ENCODE assay signal across 8 cellular contexts in genomic region chr6:42563697-42564495, GRCh38. TPM values are rescaled to one million over a fixed set of nuclear protein-coding genes. Genes with fewer than 3 reads are reported as not detected.
A peak's percentile ranks its signal among the peaks of the same experiment; 100 is the strongest.
DNase-seq lines count a peak whose midpoint lies in the region; FAIRE-seq and TF ChIP-seq lines count a peak whose summit lies in the region.

UBR2 (plus strand) TSS chr6:42564029; CDS start chr6:42564320, 291 bp downstream.

- no peak within 1 kb of the TSS for H4K91ac ChIP-seq in H9 (ENCODE audit: insufficient read length, low read depth, low read length)

- H3K9me3 ChIP-seq in H9 (ENCODE audit: control insufficient read depth, low read depth, low read length) (no peaks in the 10 kb centered on the region), MG63 (no peaks in the 10 kb centered on the region)

- H2BK5ac ChIP-seq in H9 (ENCODE audit: insufficient read length, low read length): peak within 1 kb of the TSS; percentile 48

- no peaks in the 10 kb centered on the region for H3K4me1 ChIP-seq in H9 (ENCODE audit: insufficient read depth, low read length)

- H3K27ac ChIP-seq in H9 (ENCODE audit: insufficient read length, low read depth, low read length): peak within 1 kb of the TSS; percentile 36

- no peak within 1 kb of the TSS for H2BK120ac ChIP-seq in H9 (ENCODE audit: low read depth, low read length, poor library complexity, severe bottlenecking)

- H3K27ac Mint-ChIP-seq in H9: peak within 1 kb of the TSS; percentile 87 to 98 (median 90)
- H3K27ac Mint-ChIP-seq in nephron: peak within 1 kb of the TSS; percentile 89 to 99 (median 97)
- H3K27ac Mint-ChIP-seq in stimulated activated naive CD8-positive, alpha-beta T cell treated with anti-CD3 and anti-CD28 coated beads, Interleukin-15, Interleukin-2, amounts not matched to agents 100 ng/mL and 50 ng/mL, for 24 hours: peak within 1 kb of the TSS; percentile 90

- no peaks in the 10 kb centered on the region for H3K27me3 Mint-ChIP-seq in H9 (ENCODE audit: low read depth)
- H3K27me3 Mint-ChIP-seq in nephron (ENCODE audit: low read depth): no peaks in the 10 kb centered on the region
- H3K27me3 Mint-ChIP-seq in stimulated activated naive CD8-positive, alpha-beta T cell treated with anti-CD3 and anti-CD28 coated beads, Interleukin-15, Interleukin-2, amounts not matched to agents 100 ng/mL and 50 ng/mL, for 24 hours: no peaks in the 10 kb centered on the region

- peak within 1 kb of the TSS; percentile 95 to 96 for H3K4me3 Mint-ChIP-seq in H9
- peak within 1 kb of the TSS; percentile 96 to 99 (median 96) for H3K4me3 Mint-ChIP-seq in nephron
- peak within 1 kb of the TSS; percentile 96 for H3K4me3 Mint-ChIP-seq in stimulated activated naive CD8-positive, alpha-beta T cell treated with anti-CD3 and anti-CD28 coated beads, Interleukin-15, Interleukin-2, amounts not matched to agents 100 ng/mL and 50 ng/mL, for 24 hours

- H3K4me3 ChIP-seq in MG63: peak within 1 kb of the TSS; percentile 78
- peak within 1 kb of the TSS; percentile 99 for H3K4me3 ChIP-seq in fibroblast of the aortic adventitia (ENCODE audit: low read depth, low read length)

- H4K5ac ChIP-seq in H9 (ENCODE audit: insufficient read length, low read depth, low read length): no peak within 1 kb of the TSS

- H3K79me1 ChIP-seq in H9 (ENCODE audit: insufficient read depth, low read depth, low read length, poor library complexity, severe bottlenecking): no peaks in the 10 kb centered on the region

- H3K27me3 ChIP-seq in H9 (ENCODE audit: insufficient read depth, low read length) (no peaks in the 10 kb centered on the region), MG63 (no peaks in the 10 kb centered on the region)

- peaks cover 9% of the 10 kb centered on the region; the same call in 1 of the 2 replicates for H3K79me2 ChIP-seq in H9 (ENCODE audit: insufficient read depth, low read length)

- no peak within 1 kb of the TSS for H3K4ac ChIP-seq in H9 (ENCODE audit: low read depth, low read length)

- H3K36me3 Mint-ChIP-seq in H9 (ENCODE audit: insufficient read depth in 1 of 3, low read depth in 3 of 3): peaks cover 0 to 19% (median 11%) of the 10 kb centered on the region in 3 experiments; a peak in 5 of 7 replicates
- peaks cover 15% of the 10 kb centered on the region for H3K36me3 Mint-ChIP-seq in nephron (ENCODE audit: low read depth)
- H3K36me3 Mint-ChIP-seq in stimulated activated naive CD8-positive, alpha-beta T cell treated with anti-CD3 and anti-CD28 coated beads, Interleukin-15, Interleukin-2, amounts not matched to agents 100 ng/mL and 50 ng/mL, for 24 hours (ENCODE audit: low read depth): peaks cover 24% of the 10 kb centered on the region

- H4K8ac ChIP-seq in H9 (replicated peaks; ENCODE audit: insufficient read length, low read depth, low read length): no peak within 1 kb of the TSS

- H3K23me2 ChIP-seq in H9 (ENCODE audit: insufficient read length, low read depth, low read length, poor library complexity, severe bottlenecking): peaks cover 10% of the 10 kb centered on the region

- no peak within 1 kb of the TSS for H2BK12ac ChIP-seq in H9 (ENCODE audit: insufficient read length, low read depth, low read length)

- H2AK5ac ChIP-seq in H9 (ENCODE audit: insufficient read length, low read length): no peak within 1 kb of the TSS

- DNase-seq in H9 (peak; percentile 98), MG63 (peak; percentile 94), SHP77 treated with DMSO at 0.1 percent for 48 hours (lab: John Stamatoyannopoulos, UW) (peak; percentile 97), fibroblast of the aortic adventitia (ENCODE audit: low read depth) (peak; percentile 99)
- DNase-seq in activated effector memory CD4-positive, alpha-beta T cell treated with anti-CD3 and anti-CD28 coated beads, Interleukin-2, amount 50 U/mL, for 16 hours: peak; percentile 97

- no peak within 1 kb of the TSS for H3K56ac ChIP-seq in H9 (ENCODE audit: insufficient read length, low read depth, low read length)

- TF ChIP-seq CTCF in H9 (conservative IDR thresholded peaks at IDR 0.05): peak; percentile 82
- TF ChIP-seq CTCF in fibroblast of the aortic adventitia (IDR thresholded peaks at IDR 0.05; ENCODE audit: insufficient read depth, low read length): peak; percentile 1
- peak; percentile 35 to 70 (median 43) for TF ChIP-seq CTCF in nephron (IDR thresholded peaks at IDR 0.05; ENCODE audit: unreplicated experiment in 3 of 3)

- H4K20me1 ChIP-seq in H9 (ENCODE audit: control insufficient read depth, insufficient read depth, insufficient read length): no peaks in the 10 kb centered on the region

- H3K14ac ChIP-seq in H9 (ENCODE audit: insufficient read depth, low read length): peak within 1 kb of the TSS; percentile 91

- no peaks in the 10 kb centered on the region; the same call in none of the 2 replicates for H3K36me3 ChIP-seq in MG63

- H3K9me3 Mint-ChIP-seq in H9 (no peaks in the 10 kb centered on the region; a peak in 1 of 5 replicates), nephron (no peaks in the 10 kb centered on the region)
- no peaks in the 10 kb centered on the region for H3K9me3 Mint-ChIP-seq in stimulated activated naive CD8-positive, alpha-beta T cell treated with anti-CD3 and anti-CD28 coated beads, Interleukin-15, Interleukin-2, amounts not matched to agents 100 ng/mL and 50 ng/mL, for 24 hours

- FAIRE-seq in G401.6 (lab: Jason Lieb, UNC): peak; percentile 99

- no peak within 1 kb of the TSS for H3K23ac ChIP-seq in H9 (ENCODE audit: insufficient read length, low read depth, low read length)

- no peak within 1 kb of the TSS for H2AFZ ChIP-seq in H9 (ENCODE audit: low read length)

- H3K4me1 Mint-ChIP-seq in H9 (peaks cover 9 to 13% of the 10 kb centered on the region in 2 experiments), nephron (peaks cover 11% of the 10 kb centered on the region)
- H3K4me1 Mint-ChIP-seq in stimulated activated naive CD8-positive, alpha-beta T cell treated with anti-CD3 and anti-CD28 coated beads, Interleukin-15, Interleukin-2, amounts not matched to agents 100 ng/mL and 50 ng/mL, for 24 hours (ENCODE audit: low read depth): peaks cover 42% of the 10 kb centered on the region

- no peak within 1 kb of the TSS for H2BK20ac ChIP-seq in H9 (ENCODE audit: low read depth, low read length, poor library complexity, severe bottlenecking)

- WGBS in H9 (ENCODE audit: extremely low coverage, insufficient read length, low lambda C conversion rate): no CpG with 5 or more reads among the region's 50 CpGs

- peak within 1 kb of the TSS; percentile 97 for H3K4me2 ChIP-seq in H9 (ENCODE audit: insufficient read depth, insufficient read length, low read length)

- peak within 1 kb of the TSS; percentile 87 for H3K9ac ChIP-seq in H9 (ENCODE audit: extremely low read depth, insufficient read length, low read length)

- peak within 1 kb of the TSS; percentile 90 for H3K18ac ChIP-seq in H9 (ENCODE audit: insufficient read length, low read depth, low read length)

- H2BK15ac ChIP-seq in H9 (ENCODE audit: low read depth, low read length): no peak within 1 kb of the TSS

- H3T11ph ChIP-seq in H9 (ENCODE audit: low read length): no peak within 1 kb of the TSS

RNA-seq across cellular contexts. Expression of gene UBR2, which starts in this region (rescaled TPM):
- total RNA-seq in H9 (2021) (16.1 and 18.7 TPM in 2 replicates), fibroblast of the aortic adventitia (ENCODE audit: low replicate concordance) (28.9 and 35.9 TPM in 2 replicates)
- total RNA-seq in MG63 (2014; rRNA removed; shearing (Covaris generic); ENCODE audit: low replicate concordance): 8.8 and 13.9 TPM in 2 replicates

Comparison
In these comparisons a context has a peak if more than half of its experiments do, and no peak if none do; other contexts are left out.
1. Peak in every context shown above with its lines: DNase-seq, H3K4me3 ChIP-seq and H3K27ac ChIP-seq.
2. CTCF ChIP-seq: peak in every context shown above with its lines; median percentile 82 in H9; 43 in nephron; 1 in fibroblast of the aortic adventitia.